ENCODE assay signal across 15 cellular contexts in genomic region chr5:10633271-10634049, GRCh38.
A peak's percentile ranks its signal among the peaks of the same experiment; 100 is the strongest.
DNase-seq lines count a peak whose midpoint lies in the region; ATAC-seq, FAIRE-seq and TF ChIP-seq lines count a peak whose summit lies in the region.
"Had no signal": no experiment of that assay in that cellular context is flagged by ENCODE, and none has a peak within 500 bp of the region (broad histone marks: within the 10 kb centered on the region; RNA-seq: fewer than 3 reads in every experiment).

No MANE protein-coding gene starts in this region.

- H3K36me3 Mint-ChIP-seq in activated naive CD8-positive, alpha-beta T cell treated with anti-CD3 and anti-CD28 coated beads, Interleukin-2, amount 50 U/mL, for 24 hours (ENCODE audit: low read depth): peaks cover 20% of the 10 kb centered on the region

- H3K27ac ChIP-seq in SU-DHL-6 (ENCODE audit: low read depth, low read length): peak overlapping the region; percentile 57
- H3K27ac ChIP-seq: cardiac muscle cell had no signal

- DNase-seq in GM12891 (ENCODE audit: insufficient read length, low spot score): no peak
- peak; percentile 66 for DNase-seq in activated naive CD8-positive, alpha-beta T cell treated with anti-CD3 and anti-CD28 coated beads, Interleukin-2, amount 50 U/mL, for 24 hours
- peak; percentile 49 to 56 for DNase-seq in stimulated activated CD4-positive, alpha-beta T cell treated with anti-CD3 and anti-CD28 coated beads, Interleukin-2, amount 100 ng/mL, for 24 hours
- no peak for DNase-seq in AG08395 (ENCODE audit: low spot score)
- DNase-seq in putamen (ENCODE audit: low spot score): no peak
- no peak for DNase-seq in NOMO-1 (lab: John Stamatoyannopoulos, UW; ENCODE audit: unreplicated experiment in 2 of 2)
- DNase-seq in NCI-H526 (lab: John Stamatoyannopoulos, UW): no peak
- DNase-seq: DMS79 treated with DMSO at 0.1 percent for 48 hours, NCI-H1436, PC-3 had no signal

- peaks cover 84% of the 10 kb centered on the region for H3K4me1 Mint-ChIP-seq in activated naive CD8-positive, alpha-beta T cell treated with anti-CD3 and anti-CD28 coated beads, Interleukin-2, amount 50 U/mL, for 24 hours

- peaks cover 16% of the 10 kb centered on the region for H3F3A ChIP-seq in SU-DHL-6 (ENCODE audit: insufficient read depth)

- no peaks in the 10 kb centered on the region for H4K20me1 ChIP-seq in SU-DHL-6 (ENCODE audit: low read depth, low read length)

- peak overlapping the region; percentile 51 for H3K4me3 Mint-ChIP-seq in activated naive CD8-positive, alpha-beta T cell treated with anti-CD3 and anti-CD28 coated beads, Interleukin-2, amount 50 U/mL, for 24 hours

- TF ChIP-seq POLR2A in GM12891 (IDR thresholded peaks at IDR 0.05; ENCODE audit: low read depth, low read length): peak; percentile 55; the same call in 1 of the 2 replicates

- FAIRE-seq in GM12891 (lab: Jason Lieb, UNC): no peak
- FAIRE-seq: frontal cortex, H54 had no signal

- H3K4me2 ChIP-seq in SU-DHL-6 (ENCODE audit: low read depth, low read length, poor library complexity, severe bottlenecking): peak overlapping the region; percentile 28

- no peaks in the 10 kb centered on the region for H3K27me3 ChIP-seq in SU-DHL-6 (ENCODE audit: low read length)
- H3K27me3 ChIP-seq: cardiac muscle cell had no signal

- H3K9me3 ChIP-seq in SU-DHL-6 (ENCODE audit: insufficient read depth, low read length): no peaks in the 10 kb centered on the region

- ATAC-seq in activated naive CD8-positive, alpha-beta T cell treated with anti-CD3 and anti-CD28 coated beads, Interleukin-2, amount 50 U/mL, for 24 hours: peak; percentile 22
- ATAC-seq: PC-3 had no signal

- H3K4me3 ChIP-seq in SU-DHL-6 (ENCODE audit: insufficient read depth, low read length, poor library complexity, severe bottlenecking): no peak overlapping the region
- H3K4me3 ChIP-seq: cardiac muscle cell, lung had no signal

- TF ChIP-seq CTCF in SU-DHL-6 (IDR thresholded peaks at IDR 0.05; ENCODE audit: insufficient read depth, low read length, poor library complexity, severe bottlenecking): no peak

- H3K9ac ChIP-seq in SU-DHL-6 (ENCODE audit: low read length): peak overlapping the region; percentile 2; the same call in 1 of the 2 replicates

- peak overlapping the region; percentile 98 for H3K27ac Mint-ChIP-seq in activated naive CD8-positive, alpha-beta T cell treated with anti-CD3 and anti-CD28 coated beads, Interleukin-2, amount 50 U/mL, for 24 hours

- H2AFZ ChIP-seq in SU-DHL-6 (ENCODE audit: low read depth, low read length, severe bottlenecking): no peak overlapping the region

- H3K36me3 ChIP-seq in SU-DHL-6 (ENCODE audit: low read length): no peaks in the 10 kb centered on the region
- H3K36me3 ChIP-seq: cardiac muscle cell had no signal

- peaks cover 2% of the 10 kb centered on the region for H3K27me3 Mint-ChIP-seq in activated naive CD8-positive, alpha-beta T cell treated with anti-CD3 and anti-CD28 coated beads, Interleukin-2, amount 50 U/mL, for 24 hours

- H3K9me2 ChIP-seq in SU-DHL-6 (replicated peaks; ENCODE audit: insufficient read depth, low read length): no peaks in the 10 kb centered on the region

- peaks cover 48% of the 10 kb centered on the region for H3K79me2 ChIP-seq in SU-DHL-6 (ENCODE audit: insufficient read depth, low read length)

- H3K9me3 Mint-ChIP-seq in activated naive CD8-positive, alpha-beta T cell treated with anti-CD3 and anti-CD28 coated beads, Interleukin-2, amount 50 U/mL, for 24 hours: peaks cover 2% of the 10 kb centered on the region

TF ChIP-seq in GM12891, 5 proteins besides CTCF, POLR2A, EP300 and RAD21:
- TF ChIP-seq POLR2AphosphoS5 (IDR thresholded peaks at IDR 0.05; ENCODE audit: low read depth, low read length) (peak; percentile 73), POU2F2 (IDR thresholded peaks at IDR 0.05; ENCODE audit: low read depth, low read length) (no peak), SPI1 (IDR thresholded peaks at IDR 0.05; ENCODE audit: low read depth, low read length) (no peak)

Comparison
In these comparisons a context has a peak if more than half of its experiments do, and no peak if none do; other contexts are left out.
1. DNase-seq: peak in activated naive CD8-positive, alpha-beta T cell treated with anti-CD3 and anti-CD28 coated beads, Interleukin-2, amount 50 U/mL, for 24 hours (single experiment) and stimulated activated CD4-positive, alpha-beta T cell treated with anti-CD3 and anti-CD28 coated beads, Interleukin-2, amount 100 ng/mL, for 24 hours (2 of 2); none in GM12891 (single experiment), AG08395 (single experiment), putamen (single experiment), NOMO-1 (0 of 2) and NCI-H526 (0 of 2).